In genomic region chr6:133613231-133613630, GRCh38 we compare ENCODE assay signal across 23 cellular contexts.
"Had no signal": no experiment of that assay in that cellular context is flagged by ENCODE, and none has a peak within 500 bp of the region (broad histone marks: within the 10 kb centered on the region; RNA-seq: fewer than 3 reads in every experiment).

No MANE protein-coding gene starts in this region.

- ATAC-seq: activated naive CD4-positive, alpha-beta T cell treated with anti-CD3 and anti-CD28 coated beads, Interleukin-2, amount 50 U/mL, for 72 hours; activated T-cell treated with anti-CD3 and anti-CD28 coated beads, Interleukin-2, amount 50 U/mL, for 72 hours; left colon; naive thymus-derived CD8-positive, alpha-beta T cell; right lobe of liver; stimulated activated naive CD8-positive, alpha-beta T cell treated with anti-CD3 and anti-CD28 coated beads, Interleukin-15, Interleukin-2, amounts not matched to agents 100 U/mL and 50 U/mL, for 24 hours had no signal

- H3K4me1 ChIP-seq: ascending aorta, right lobe of liver, testis, transverse colon had no signal

- DNase-seq: activated CD4-positive, alpha-beta T cell treated with anti-CD3 and anti-CD28 coated beads for 4 hours; activated CD4-positive, alpha-beta T cell treated with anti-CD3 and anti-CD28 coated beads, Interleukin-2, amount 50 U/mL, for 4 hours; activated naive CD4-positive, alpha-beta T cell; activated T-cell treated with anti-CD3 and anti-CD28 coated beads for 4 hours; activated T-cell treated with anti-CD3 and anti-CD28 coated beads, Interleukin-2, amount 50 U/mL, for 72 hours; brain microvascular endothelial cell; dorsolateral prefrontal cortex; effector memory CD4-positive, alpha-beta T cell; head of caudate nucleus; hypothalamus; immature natural killer cell; kidney; left colon; naive thymus-derived CD8-positive, alpha-beta T cell; right lobe of liver; stimulated activated CD4-positive, alpha-beta T cell treated with anti-CD3 and anti-CD28 coated beads, Interleukin-2, amount 100 ng/mL, for 48 hours; stimulated activated naive CD8-positive, alpha-beta T cell treated with anti-CD3 and anti-CD28 coated beads, Interleukin-15, Interleukin-2, amounts not matched to agents 100 U/mL and 50 U/mL, for 24 hours; testis; transverse colon had no signal

- H3K36me3 ChIP-seq: ascending aorta, brain microvascular endothelial cell, right lobe of liver, transverse colon had no signal

- H3K4me3 ChIP-seq: ascending aorta, coronary artery, dorsolateral prefrontal cortex, right lobe of liver, testis, transverse colon had no signal

- H3K9me3 ChIP-seq: ascending aorta, right lobe of liver, testis, transverse colon had no signal

- H3K27me3 ChIP-seq: ascending aorta, brain microvascular endothelial cell, right lobe of liver, testis, transverse colon had no signal

- H3K27ac ChIP-seq: ascending aorta, brain microvascular endothelial cell, coronary artery, dorsolateral prefrontal cortex, right lobe of liver, transverse colon, VCaP had no signal
